ENCODE assay signal across 8 cellular contexts in the genomic region with DNA sequence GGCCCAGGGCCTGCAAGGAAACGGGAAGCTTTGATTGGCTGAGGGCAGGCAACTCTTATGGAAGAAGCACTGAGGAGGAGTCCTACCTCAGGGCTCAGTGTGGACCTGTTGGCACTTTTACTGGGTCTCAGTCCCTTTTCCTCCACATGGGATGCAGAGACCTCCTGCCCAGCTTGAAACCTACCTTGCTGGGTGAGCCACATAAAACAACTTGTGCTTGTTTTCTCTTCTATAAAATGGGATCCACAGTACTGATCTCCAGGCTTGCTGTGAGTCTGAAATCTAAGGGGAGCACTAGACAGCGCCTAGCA. TPM values are rescaled to one million over a fixed set of nuclear protein-coding genes. Genes with fewer than 3 reads are reported as not detected.
DNase-seq lines count a peak whose midpoint lies in the region; ATAC-seq, FAIRE-seq and TF ChIP-seq lines count a peak whose summit lies in the region.

No MANE protein-coding gene starts in this region.

- no peaks in the 10 kb centered on the region for H4K20me1 ChIP-seq in GM12878 (ENCODE audit: control insufficient read depth, insufficient read depth)

- peak overlapping the region; percentile 96 for H3K9ac ChIP-seq in GM12878 (ENCODE audit: control insufficient read depth, insufficient read depth, low read length)
- peak overlapping the region; percentile 91 for H3K9ac ChIP-seq in mesenchymal stem cell (ENCODE audit: low read length)

- no peak overlapping the region for H2BK5ac ChIP-seq in mesenchymal stem cell (ENCODE audit: low read depth, low read length, poor library complexity, severe bottlenecking)

- no peak; the same call in 2 of the 3 replicates for ATAC-seq in GM12878
- ATAC-seq in GM18858 (IDR thresholded peaks at IDR 0.05; ENCODE audit: unreplicated experiment), result no peak

- H3K27ac ChIP-seq in HEK293 (ENCODE audit: extremely low read depth, low read depth, low read length) (no peak overlapping the region; the same call in 1 of the 2 replicates), GM12878 (ENCODE audit: control insufficient read depth, insufficient read depth) (peak overlapping the region; percentile 96), mesenchymal stem cell (ENCODE audit: low read length, poor library complexity, severe bottlenecking) (peak overlapping the region; percentile 92)

- 0% methylated on average over 2 of the region's 2 CpGs for WGBS in GM12878 (ENCODE audit: insufficient coverage, insufficient replicate concordance, low lambda C conversion rate, missing lambda C conversion rate)
- 47% methylated on average over 2 of the region's 2 CpGs for WGBS in mesenchymal stem cell

- H3K23ac ChIP-seq in mesenchymal stem cell (ENCODE audit: low read length in 2 of 2), result no peak overlapping the region

- no peak overlapping the region for H3K14ac ChIP-seq in mesenchymal stem cell (ENCODE audit: low read length in 2 of 2)

- SMC1A ChIA-PET in GM12878 (lab: Charles Lee; ENCODE audit: uncharacterized antibody, unreplicated experiment), result interaction anchor here (1.0 to 2.9 kb wide), 7 partner anchors 9 to 389 kb away, joined by 3 to 12 read pairs (median 5); partner anchors contain the start of gene SPOUT1

- H3K79me2 ChIP-seq in GM12878 (ENCODE audit: control insufficient read depth, insufficient read depth, low read length), result peaks cover 80% of the 10 kb centered on the region

- POLR2A ChIA-PET in HEK293 (lab: Yijun Ruan, JAX), result interaction anchor here (0.5 to 2.3 kb wide), 16 partner anchors 9 to 145 kb away, joined by 3 to 16 read pairs (median 8); partner anchors contain the start of genes DYNC2I2, ENDOG, PKN3 and SPOUT1
- POLR2A ChIA-PET in GM12878 (lab: Charles Lee), result interaction anchor here (0.5 to 2.1 kb wide), 18 partner anchors 8 to 263 kb away, joined by 3 to 33 read pairs (median 4); partner anchors contain the start of genes GLE1, SPOUT1 and ZDHHC12

- H2BK15ac ChIP-seq in mesenchymal stem cell (ENCODE audit: low read depth, poor library complexity, severe bottlenecking), result no peak overlapping the region

- peak overlapping the region; percentile 88 for H2AK5ac ChIP-seq in mesenchymal stem cell (ENCODE audit: low read length, severe bottlenecking)

- RAD21 ChIA-PET in GM12878 (lab: Charles Lee; ENCODE audit: unreplicated experiment), result interaction anchor here (0.9 to 1.7 kb wide), 3 partner anchors 14 to 133 kb away, joined by 3 to 5 read pairs (median 4); partner anchors contain the start of gene SPTAN1

- H4K91ac ChIP-seq in mesenchymal stem cell (ENCODE audit: low read length), result peak overlapping the region; percentile 11

- TF ChIP-seq CTCF in AG10803 (conservative IDR thresholded peaks at IDR 0.05; ENCODE audit: low read length) (no peak), HEK293 (tag by site-specific recombination; IDR thresholded peaks at IDR 0.05) (no peak), GM12878 (IDR thresholded peaks at IDR 0.05 in 2 of 3, conservative IDR thresholded peaks at IDR 0.05 in 1 of 3; ENCODE audit: control insufficient read depth in 2 of 3, extremely low read depth in 1 of 3, insufficient read depth in 1 of 3, low read depth in 3 of 3, low read length in 3 of 3) (no peak)

- H3K4me1 ChIP-seq in HEK293 (ENCODE audit: control insufficient read depth, insufficient read depth, low read length) (no peaks in the 10 kb centered on the region), GM12878 (ENCODE audit: control insufficient read depth, insufficient read depth, low read length) (peaks cover 13% of the 10 kb centered on the region; the same call in 1 of the 2 replicates), mesenchymal stem cell (ENCODE audit: control insufficient read depth, insufficient read depth, low read depth, low read length) (peaks cover 29% of the 10 kb centered on the region)

- H3K4me3 ChIP-seq in AG10803 (ENCODE audit: low read length) (peak overlapping the region; percentile 79), HEK293 (ENCODE audit: low read depth, low read length) (no peak overlapping the region), GM12878 (peak overlapping the region; percentile 95), mesenchymal stem cell (ENCODE audit: insufficient read depth in 1 of 2, low read depth in 1 of 2, low read length in 2 of 2) (peak overlapping the region in 1 of 2 experiments; percentile 80)

- peaks cover 16% of the 10 kb centered on the region for H3K79me1 ChIP-seq in mesenchymal stem cell (replicated peaks; ENCODE audit: low read length, poor library complexity, severe bottlenecking)

- H2AFZ ChIP-seq in GM12878 (ENCODE audit: control insufficient read depth, low read depth, low read length), result no peak overlapping the region
- peak overlapping the region; percentile 8 for H2AFZ ChIP-seq in mesenchymal stem cell (ENCODE audit: low read depth, low read length)

- CTCF ChIA-PET in HEK293 (lab: Yijun Ruan, JAX) (interaction anchor here (0.6 to 0.9 kb wide), 6 partner anchors 17 to 344 kb away, joined by 3 to 4 read pairs (median 3); partner anchors contain the start of gene PKN3), GM12878 (lab: Yijun Ruan, JAX) (interaction anchor here (0.9 to 1.3 kb wide), 2 partner anchors 16 to 17 kb away, joined by 4 read pairs; partner anchors contain the start of gene PKN3)

- H3K4me2 ChIP-seq in GM12878 (ENCODE audit: control insufficient read depth, insufficient read depth) (peak overlapping the region; percentile 80), mesenchymal stem cell (ENCODE audit: low read length, poor library complexity, severe bottlenecking) (peak overlapping the region; percentile 70)

- BruUV-seq in GM12878 (replicated peaks; lab: Mats Ljungman, UMichigan), result no TSS peak

- peak overlapping the region in 1 of 2 experiments; percentile 47 for H3K4ac ChIP-seq in mesenchymal stem cell (ENCODE audit: low read depth in 1 of 2, low read length in 2 of 2)

- peak overlapping the region; percentile 90 to 97 for H3K18ac ChIP-seq in mesenchymal stem cell (ENCODE audit: low read depth in 1 of 2, low read length in 2 of 2)

- FAIRE-seq in GM12878 (lab: Jason Lieb, UNC), result no peak

- H3K36me3 ChIP-seq in HEK293 (ENCODE audit: control insufficient read depth in 2 of 2, insufficient read depth in 1 of 2, low read length in 2 of 2) (no peaks in the 10 kb centered on the region; a peak in 1 of 3 replicates), GM12878 (ENCODE audit: control insufficient read depth in 2 of 2, insufficient read depth in 2 of 2, low read length in 1 of 2) (0 out of 4 replicates have a peak, but pooled peaks cover 0 to 4% of the 10 kb centered on the region in 2 experiments), mesenchymal stem cell (ENCODE audit: control insufficient read depth in 1 of 2, insufficient read depth in 2 of 2, low read depth in 1 of 2, low read length in 2 of 2) (peaks cover 0 to 3% of the 10 kb centered on the region in 2 experiments)

- no peak for TF ChIP-seq RAD21 in GM12878 (IDR thresholded peaks at IDR 0.05; ENCODE audit: insufficient read depth, low read depth, low read length)

- no peak for TF ChIP-seq EP300 in GM12878 (IDR thresholded peaks at IDR 0.05; ENCODE audit: borderline replicate concordance in 1 of 2, control insufficient read depth in 1 of 2, low read depth in 2 of 2, low read length in 2 of 2)

- in situ Hi-C loops in GM12878 (cut with MboI), result no loop called here

- H3K27me3 ChIP-seq in GM12878 (replicated peaks in 1 of 2; ENCODE audit: control insufficient read depth in 2 of 2, insufficient read depth in 2 of 2, low read length in 1 of 2), result no peaks in the 10 kb centered on the region
- H3K27me3 ChIP-seq in mesenchymal stem cell (ENCODE audit: control insufficient read depth in 1 of 2, insufficient read depth in 1 of 2, low read length in 2 of 2), result no peaks in the 10 kb centered on the region

- H3K9me3 ChIP-seq in HEK293 (ENCODE audit: control insufficient read depth, insufficient read depth, low read depth, low read length) (no peaks in the 10 kb centered on the region), GM12878 (replicated peaks; ENCODE audit: control insufficient read depth, insufficient read depth, low read length) (no peaks in the 10 kb centered on the region), mesenchymal stem cell (ENCODE audit: control insufficient read depth, low read length) (no peaks in the 10 kb centered on the region)

- H4K8ac ChIP-seq in mesenchymal stem cell (ENCODE audit: low read length), result peak overlapping the region; percentile 88

- H2BK120ac ChIP-seq in mesenchymal stem cell (ENCODE audit: low read depth, low read length), result peak overlapping the region; percentile 0

- intact Hi-C loops in GM12878 (cut with micrococcal nuclease; ENCODE audit: unreplicated experiment), result loop anchor here (10.0 kb wide), 1 partner anchor 130 kb away; the partner anchor contains the start of gene SPTAN1

- TF ChIP-seq POLR2A in GM12878 (IDR thresholded peaks at IDR 0.05; ENCODE audit: low read depth, low read length), result no peak

- DNase-seq in AG10803 (ENCODE audit: low read depth), result no peak
- no peak for DNase-seq in GM12878 (ENCODE audit: low read depth, low spot score)
- DNase-seq in mesenchymal stem cell, result no peak
- no peak for DNase-seq in stimulated activated CD4-positive, alpha-beta T cell treated with anti-CD3 and anti-CD28 coated beads, Interleukin-2, amount 100 ng/mL, for 24 hours
- no peak for DNase-seq in amniotic stem cell (lab: John Stamatoyannopoulos, UW)
- DNase-seq in A172 (ENCODE audit: low spot score), result no peak

- peak overlapping the region; percentile 62 to 90 for H2BK12ac ChIP-seq in mesenchymal stem cell (ENCODE audit: low read length in 2 of 2)

RNA-seq across cellular contexts. Expression of gene SET, which starts 4.0 kb away (rescaled TPM):
- 113 and 116 TPM in 2 replicates for total RNA-seq in GM12878 (2013; cell fraction: nucleolus; rRNA removed)
- total RNA-seq in GM12878 (2014; rRNA removed) (345 and 493 TPM in 2 replicates), GM12878 (2014; rRNA removed; fragmentation: Illumina TruSeq; extraction: Trizol) (676 and 706 TPM in 2 replicates), GM12878 (2021) (503 and 533 TPM in 2 replicates)
- polyA plus RNA-seq in GM12878 (2011; ENCODE audit: low read depth), result 200 TPM
- polyA plus RNA-seq in GM12878 (2011; rRNA removed) (305 and 466 TPM in 2 replicates), GM12878 (2014; fragmentation: Illumina TruSeq; extraction: Trizol) (597 and 873 TPM in 2 replicates), GM12878 (2014; fragmentation: Nextera tagmentation; extraction: Ambion mirVana) (100 to 1,000 TPM; 314 to 450 TPM), GM12878 (2014; rRNA removed) (274 and 284 TPM in 2 replicates), GM12878 (2016; fragmentation: Nextera tagmentation; extraction: Ambion mirVana) (100 to 1,000 TPM; 440 to 466 TPM)
- 97.5 and 103 TPM in 2 replicates for polyA plus RNA-seq in GM12878 (2011; cell fraction: cytosol; rRNA removed)
- 103 and 128 TPM in 2 replicates for polyA plus RNA-seq in GM12878 (2011; cell fraction: nucleus; rRNA removed)
- polyA plus RNA-seq in GM12878 (2012), result 315 and 365 TPM in 2 replicates
- polyA minus RNA-seq in GM12878 (2011; rRNA and poly(A)+ RNA removed), result 143 and 207 TPM in 2 replicates
- polyA minus RNA-seq in GM12878 (2011; cell fraction: cytosol; rRNA and poly(A)+ RNA removed), result 162 and 163 TPM in 2 replicates
- polyA minus RNA-seq in GM12878 (2011; cell fraction: nucleus; rRNA and poly(A)+ RNA removed), result 58.5 and 94.0 TPM in 2 replicates
- 293 TPM for polyA plus RNA-seq in mesenchymal stem cell (2013, experiment 1 of 2)
- 300 TPM for polyA plus RNA-seq in mesenchymal stem cell (2013, experiment 2 of 2)
- total RNA-seq in A172 (2014; rRNA removed; shearing (Covaris generic)), result 1,187 and 1,647 TPM in 2 replicates

RNA-seq across cellular contexts. Expression of gene PKN3, which starts 17.3 kb away (rescaled TPM):
- total RNA-seq in GM12878 (2013; cell fraction: nucleolus; rRNA removed), result 5.1 and 5.5 TPM in 2 replicates
- 5.1 and 6.3 TPM in 2 replicates for total RNA-seq in GM12878 (2014; rRNA removed)
- 3.3 and 3.9 TPM in 2 replicates for total RNA-seq in GM12878 (2014; rRNA removed; fragmentation: Illumina TruSeq; extraction: Trizol)
- 7.6 and 8.2 TPM in 2 replicates for total RNA-seq in GM12878 (2021)
- polyA plus RNA-seq in GM12878 (2011; ENCODE audit: low read depth), result 3.1 TPM
- polyA plus RNA-seq in GM12878 (2011; rRNA removed), result 2.5 and 3.6 TPM in 2 replicates
- 3.7 and 4.3 TPM in 2 replicates for polyA plus RNA-seq in GM12878 (2011; cell fraction: cytosol; rRNA removed)
- 19.1 and 20.3 TPM in 2 replicates for polyA plus RNA-seq in GM12878 (2011; cell fraction: nucleus; rRNA removed)
- polyA plus RNA-seq in GM12878 (2012), result 4.5 and 5.8 TPM in 2 replicates
- polyA plus RNA-seq in GM12878 (2014; fragmentation: Illumina TruSeq; extraction: Trizol), result 2.1 and 3.1 TPM in 2 replicates
- polyA plus RNA-seq in GM12878 (2014; fragmentation: Nextera tagmentation; extraction: Ambion mirVana), result under 1 TPM; 0.35 to 0.47 TPM
- polyA plus RNA-seq in GM12878 (2014; rRNA removed), result 11.0 and 11.7 TPM in 2 replicates
- polyA plus RNA-seq in GM12878 (2016; fragmentation: Nextera tagmentation; extraction: Ambion mirVana), result 1 to 10 TPM; 1.5 to 2.1 TPM
- 0.88 and 2.7 TPM in 2 replicates for polyA minus RNA-seq in GM12878 (2011; rRNA and poly(A)+ RNA removed)
- polyA minus RNA-seq in GM12878 (2011; cell fraction: cytosol; rRNA and poly(A)+ RNA removed), result 1.3 and 2.6 TPM in 2 replicates
- 1.9 and 3.0 TPM in 2 replicates for polyA minus RNA-seq in GM12878 (2011; cell fraction: nucleus; rRNA and poly(A)+ RNA removed)
- polyA plus RNA-seq in mesenchymal stem cell (2013, experiment 1 of 2), result 2.0 TPM
- 2.0 TPM for polyA plus RNA-seq in mesenchymal stem cell (2013, experiment 2 of 2)
- 16.6 and 18.1 TPM in 2 replicates for total RNA-seq in A172 (2014; rRNA removed; shearing (Covaris generic))

RNA-seq across cellular contexts. Expression of gene DYNC2I2, which starts 28.3 kb away (rescaled TPM):
- 32.1 and 34.2 TPM in 2 replicates for total RNA-seq in GM12878 (2013; cell fraction: nucleolus; rRNA removed)
- total RNA-seq in GM12878 (2014; rRNA removed) (91.1 and 109 TPM in 2 replicates), GM12878 (2014; rRNA removed; fragmentation: Illumina TruSeq; extraction: Trizol) (18.4 and 19.7 TPM in 2 replicates), GM12878 (2021) (61.0 and 64.7 TPM in 2 replicates)
- 7.8 TPM for polyA plus RNA-seq in GM12878 (2011; ENCODE audit: low read depth)
- polyA plus RNA-seq in GM12878 (2011; rRNA removed) (15.4 and 31.2 TPM in 2 replicates), GM12878 (2014; fragmentation: Illumina TruSeq; extraction: Trizol) (2.4 and 11.1 TPM in 2 replicates), GM12878 (2014; fragmentation: Nextera tagmentation; extraction: Ambion mirVana) (1 to 10 TPM in 1 of 2 experiments, under 1 TPM in 1; 0.89 to 2.3 TPM), GM12878 (2014; rRNA removed) (84.1 and 95.5 TPM in 2 replicates), GM12878 (2016; fragmentation: Nextera tagmentation; extraction: Ambion mirVana) (100 to 1,000 TPM in 1 of 2 experiments, 10 to 100 TPM in 1; 88.0 to 118 TPM)
- polyA plus RNA-seq in GM12878 (2011; cell fraction: cytosol; rRNA removed), result 56.6 and 87.5 TPM in 2 replicates
- 148 and 152 TPM in 2 replicates for polyA plus RNA-seq in GM12878 (2011; cell fraction: nucleus; rRNA removed)
- 27.3 and 36.1 TPM in 2 replicates for polyA plus RNA-seq in GM12878 (2012)
- 23.1 and 53.1 TPM in 2 replicates for polyA minus RNA-seq in GM12878 (2011; rRNA and poly(A)+ RNA removed)
- 24.2 and 25.3 TPM in 2 replicates for polyA minus RNA-seq in GM12878 (2011; cell fraction: cytosol; rRNA and poly(A)+ RNA removed)
- polyA minus RNA-seq in GM12878 (2011; cell fraction: nucleus; rRNA and poly(A)+ RNA removed), result 27.9 and 38.6 TPM in 2 replicates
- 16.5 TPM for polyA plus RNA-seq in mesenchymal stem cell (2013, experiment 1 of 2)
- polyA plus RNA-seq in mesenchymal stem cell (2013, experiment 2 of 2), result 16.2 TPM
- 239 and 244 TPM in 2 replicates for total RNA-seq in A172 (2014; rRNA removed; shearing (Covaris generic))

RNA-seq across cellular contexts. Expression of gene ZDHHC12, which starts 39.0 kb away (rescaled TPM):
- 20.0 and 21.5 TPM in 2 replicates for total RNA-seq in GM12878 (2013; cell fraction: nucleolus; rRNA removed)
- total RNA-seq in GM12878 (2014; rRNA removed) (99.0 and 112 TPM in 2 replicates), GM12878 (2014; rRNA removed; fragmentation: Illumina TruSeq; extraction: Trizol) (20.5 and 24.8 TPM in 2 replicates), GM12878 (2021) (67.2 and 75.1 TPM in 2 replicates)
- 21.7 TPM for polyA plus RNA-seq in GM12878 (2011; ENCODE audit: low read depth)
- polyA plus RNA-seq in GM12878 (2011; rRNA removed) (8.3 and 23.7 TPM in 2 replicates), GM12878 (2014; fragmentation: Illumina TruSeq; extraction: Trizol) (1.5 and 13.9 TPM in 2 replicates), GM12878 (2014; fragmentation: Nextera tagmentation; extraction: Ambion mirVana) (1 to 10 TPM in 1 of 2 experiments, under 1 TPM in 1; 0.95 to 9.9 TPM), GM12878 (2014; rRNA removed) (106 and 139 TPM in 2 replicates), GM12878 (2016; fragmentation: Nextera tagmentation; extraction: Ambion mirVana) (100 to 1,000 TPM; 129 to 146 TPM)
- 46.4 and 86.3 TPM in 2 replicates for polyA plus RNA-seq in GM12878 (2011; cell fraction: cytosol; rRNA removed)
- 60.3 and 66.9 TPM in 2 replicates for polyA plus RNA-seq in GM12878 (2011; cell fraction: nucleus; rRNA removed)
- 57.0 and 66.6 TPM in 2 replicates for polyA plus RNA-seq in GM12878 (2012)
- polyA minus RNA-seq in GM12878 (2011; rRNA and poly(A)+ RNA removed), result 16.3 and 32.5 TPM in 2 replicates
- polyA minus RNA-seq in GM12878 (2011; cell fraction: cytosol; rRNA and poly(A)+ RNA removed), result 23.1 and 28.5 TPM in 2 replicates
- 10.5 and 15.1 TPM in 2 replicates for polyA minus RNA-seq in GM12878 (2011; cell fraction: nucleus; rRNA and poly(A)+ RNA removed)
- polyA plus RNA-seq in mesenchymal stem cell (2013, experiment 1 of 2), result 28.9 TPM
- polyA plus RNA-seq in mesenchymal stem cell (2013, experiment 2 of 2), result 26.9 TPM
- total RNA-seq in A172 (2014; rRNA removed; shearing (Covaris generic)), result 153 and 193 TPM in 2 replicates
